Comparison of ENCODE assay signal across 13 cellular contexts in the genomic region with DNA sequence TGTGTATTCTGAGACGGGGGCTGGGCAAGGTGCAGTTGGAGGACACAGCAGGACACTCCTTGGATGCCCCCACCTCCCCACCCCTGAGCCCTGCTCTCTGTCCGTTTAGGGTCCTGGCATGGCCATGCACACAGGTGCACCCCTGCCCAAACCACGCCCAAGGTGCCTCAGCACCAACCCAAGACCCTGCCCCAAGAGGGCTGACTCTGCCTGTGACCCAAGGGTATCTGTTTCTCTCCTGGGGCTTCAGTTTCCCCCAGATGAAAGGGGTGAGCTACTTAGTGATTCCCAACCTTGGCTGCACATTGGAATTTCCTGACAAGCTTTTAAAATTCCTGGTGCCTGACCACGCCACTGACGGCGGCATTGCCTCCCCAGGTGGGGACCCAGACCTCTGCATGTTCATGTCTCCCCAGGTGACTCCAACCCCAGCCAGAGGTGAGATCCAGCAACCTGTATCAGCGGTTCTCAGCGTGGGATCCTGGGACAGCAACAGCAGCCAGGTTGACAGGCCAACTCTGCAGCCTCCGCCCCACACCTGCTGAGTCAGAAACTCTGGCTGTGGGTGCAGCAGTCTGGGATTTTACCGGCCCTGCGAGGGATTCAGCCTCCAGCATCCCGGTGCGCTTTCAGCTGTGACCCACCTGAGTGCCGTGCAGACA.
DNase-seq lines count a peak whose midpoint lies in the region; ATAC-seq and TF ChIP-seq lines count a peak whose summit lies in the region.
"Had no signal": no experiment of that assay in that cellular context is flagged by ENCODE, and none has a peak within 500 bp of the region (broad histone marks: within the 10 kb centered on the region; RNA-seq: fewer than 3 reads in every experiment).

No MANE protein-coding gene starts in this region.

- TF ChIP-seq CTCF in RWPE1 (conservative IDR thresholded peaks at IDR 0.05; ENCODE audit: low read depth): no peak
- no peak for TF ChIP-seq CTCF in mucosa of descending colon (IDR thresholded peaks at IDR 0.05)

- no peak for ATAC-seq in HG02885 (IDR thresholded peaks at IDR 0.05; ENCODE audit: poor library complexity, unreplicated experiment)
- no peak for ATAC-seq in mucosa of descending colon

- peaks cover 6% of the 10 kb centered on the region for H3K4me1 ChIP-seq in mucosa of descending colon (ENCODE audit: low read depth)
- H3K4me1 ChIP-seq: A549, BE2C had no signal

- DNase-seq in RWPE1 (ENCODE audit: low spot score): no peak
- DNase-seq in iPS-NIHi11 (ENCODE audit: low spot score): peak; percentile 31
- peak; percentile 62 for DNase-seq in mesenteric fat pad (ENCODE audit: low spot score)
- DNase-seq in NCI-H2171 treated with DMSO at 0.1 percent for 48 hours (lab: John Stamatoyannopoulos, UW): no peak
- no peak for DNase-seq in mucosa of descending colon
- DNase-seq: BE2C, DMS79, GOT3, H9 had no signal

- CTCF ChIA-PET in RWPE1 (lab: Yijun Ruan, JAX): interaction anchor here (1.0 to 2.8 kb wide), 5 partner anchors 232 to 852 kb away, joined by 3 to 27 read pairs (median 4); no protein-coding TSS in a partner anchor

- H3K36me3 ChIP-seq in mucosa of descending colon (ENCODE audit: low read depth): no peaks in the 10 kb centered on the region
- H3K36me3 ChIP-seq: BE2C had no signal

- intact Hi-C loops in mucosa of descending colon (cut with DNase I, micrococcal nuclease): no loop called here

- H3K27ac ChIP-seq in RWPE1: peak overlapping the region; percentile 17; the same call in 1 of the 2 replicates
- H3K27ac ChIP-seq: A549, C4-2B had no signal

- POLR2A ChIA-PET in RWPE1 (lab: Yijun Ruan, JAX; ENCODE audit: low non-redundant PET): no interaction called here

- H3K4me3 ChIP-seq in mucosa of descending colon: no peak overlapping the region
- H3K4me3 ChIP-seq: A549, GM12878 had no signal

- H3K9me3 ChIP-seq in mucosa of descending colon: no peaks in the 10 kb centered on the region
- H3K9me3 ChIP-seq: A549, BE2C had no signal

Comparison
In these comparisons a context has a peak if more than half of its experiments do, and no peak if none do; other contexts are left out.
1. DNase-seq: peak in iPS-NIHi11 (single experiment) and mesenteric fat pad (single experiment); none in RWPE1 (single experiment), NCI-H2171 treated with DMSO at 0.1 percent for 48 hours (single experiment) and mucosa of descending colon (0 of 3).